In genomic region chr7:5287802-5288201, GRCh38 we compare ENCODE assay signal across 2 cellular contexts.
TF ChIP-seq lines count a peak whose summit lies in the region.

No MANE protein-coding gene starts in this region.

TF ChIP-seq in HepG2, 621 proteins besides CTCF, POLR2A, EP300 and RAD21:
- TF ChIP-seq RBFOX2 (IDR thresholded peaks at IDR 0.05; ENCODE audit: low read depth, low read length) = peak; percentile 48; the same call in 1 of the 2 replicates
- TF ChIP-seq ZNF12 (CRISPR knock-in tag; IDR thresholded peaks at IDR 0.05) = 0 out of 2 replicates have a peak, but pooled peaks have one; percentile 31
- TF ChIP-seq AGO2 (optimal IDR thresholded peaks at IDR 0.05; ENCODE audit: low read depth, low read length) = peak; percentile 61
- TF ChIP-seq ATF6 (CRISPR knock-in tag; conservative IDR thresholded peaks at IDR 0.05) = no peak
- peak; percentile 79; the same call in 1 of the 2 replicates for TF ChIP-seq RBAK (CRISPR knock-in tag; IDR thresholded peaks at IDR 0.05)
- no peak for TF ChIP-seq PRMT3 (CRISPR knock-in tag; IDR thresholded peaks at IDR 0.05; ENCODE audit: borderline replicate concordance, low read depth)

TF ChIP-seq in HEK293, 187 proteins besides CTCF, POLR2A, EP300 and RAD21:
- no peak for TF ChIP-seq ZXDB (tag by site-specific recombination; IDR thresholded peaks at IDR 0.05)
- TF ChIP-seq RBAK (tag by site-specific recombination; IDR thresholded peaks at IDR 0.05) = 0 out of 2 replicates have a peak, but pooled peaks have one; percentile 45
- no peak for TF ChIP-seq ZNF561 (tag by site-specific recombination; IDR thresholded peaks at IDR 0.05; ENCODE audit: borderline replicate concordance)
- TF ChIP-seq ZNF791 (tag by site-specific recombination; IDR thresholded peaks at IDR 0.05) = no peak
- no peak for TF ChIP-seq ZIC2 (tag by site-specific recombination; IDR thresholded peaks at IDR 0.05)
